ENCODE assay signal across 1 cellular context in genomic region chr13:46143239-46143701, GRCh38.
TF ChIP-seq lines count a peak whose summit lies in the region.

No MANE protein-coding gene starts in this region.

TF ChIP-seq in GM12878, 131 proteins besides CTCF, POLR2A, EP300 and RAD21:
- TF ChIP-seq STAT3 (IDR thresholded peaks at IDR 0.05; ENCODE audit: low read depth, low read length) (no peak), RB1 (IDR thresholded peaks at IDR 0.05; ENCODE audit: borderline replicate concordance) (no peak), NRF1 (conservative IDR thresholded peaks at IDR 0.05; ENCODE audit: low read depth, low read length) (no peak), SPI1 (IDR thresholded peaks at IDR 0.05; ENCODE audit: borderline replicate concordance, insufficient read depth, low read depth, low read length) (no peak)
